1 cellular context compared by ENCODE assay signal in the genomic region with DNA sequence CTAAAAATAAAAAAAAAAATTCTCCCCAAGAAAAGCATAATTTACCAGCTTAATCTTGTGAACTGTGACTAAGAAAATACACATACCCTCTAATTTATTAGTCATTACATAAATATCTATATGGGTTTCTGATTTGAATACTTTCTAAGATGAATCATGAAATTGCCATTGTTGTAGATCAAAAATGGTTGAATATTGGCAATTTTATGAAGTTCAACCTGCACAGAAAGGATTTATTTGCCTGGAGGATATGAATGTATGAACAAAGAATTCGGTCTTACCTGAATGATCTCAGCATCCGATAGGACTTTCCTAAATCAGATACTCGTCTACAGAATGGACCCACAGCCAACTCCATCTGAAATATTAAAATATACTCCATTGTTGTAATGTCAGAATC.
TF ChIP-seq lines count a peak whose summit lies in the region.

No MANE protein-coding gene starts in this region.

TF ChIP-seq in SK-N-SH treated with all-trans-retinoic acid at 6 μM for 48 hours, 23 proteins besides CTCF, POLR2A, EP300 and RAD21 (continued from another document):
- TF ChIP-seq, protein P1, sequence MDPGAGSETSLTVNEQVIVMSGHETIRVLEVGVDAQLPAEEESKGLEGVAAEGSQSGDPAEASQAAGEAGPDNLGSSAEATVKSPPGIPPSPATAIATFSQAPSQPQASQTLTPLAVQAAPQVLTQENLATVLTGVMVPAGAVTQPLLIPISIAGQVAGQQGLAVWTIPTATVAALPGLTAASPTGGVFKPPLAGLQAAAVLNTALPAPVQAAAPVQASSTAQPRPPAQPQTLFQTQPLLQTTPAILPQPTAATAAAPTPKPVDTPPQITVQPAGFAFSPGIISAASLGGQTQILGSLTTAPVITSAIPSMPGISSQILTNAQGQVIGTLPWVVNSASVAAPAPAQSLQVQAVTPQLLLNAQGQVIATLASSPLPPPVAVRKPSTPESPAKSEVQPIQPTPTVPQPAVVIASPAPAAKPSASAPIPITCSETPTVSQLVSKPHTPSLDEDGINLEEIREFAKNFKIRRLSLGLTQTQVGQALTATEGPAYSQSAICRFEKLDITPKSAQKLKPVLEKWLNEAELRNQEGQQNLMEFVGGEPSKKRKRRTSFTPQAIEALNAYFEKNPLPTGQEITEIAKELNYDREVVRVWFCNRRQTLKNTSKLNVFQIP (CRISPR knock-in tag; IDR thresholded peaks at IDR 0.05; ENCODE audit: borderline replicate concordance, low read depth): no peak
- TF ChIP-seq ZNF8 (CRISPR knock-in tag; IDR thresholded peaks at IDR 0.05): no peak
- TF ChIP-seq, protein P2, sequence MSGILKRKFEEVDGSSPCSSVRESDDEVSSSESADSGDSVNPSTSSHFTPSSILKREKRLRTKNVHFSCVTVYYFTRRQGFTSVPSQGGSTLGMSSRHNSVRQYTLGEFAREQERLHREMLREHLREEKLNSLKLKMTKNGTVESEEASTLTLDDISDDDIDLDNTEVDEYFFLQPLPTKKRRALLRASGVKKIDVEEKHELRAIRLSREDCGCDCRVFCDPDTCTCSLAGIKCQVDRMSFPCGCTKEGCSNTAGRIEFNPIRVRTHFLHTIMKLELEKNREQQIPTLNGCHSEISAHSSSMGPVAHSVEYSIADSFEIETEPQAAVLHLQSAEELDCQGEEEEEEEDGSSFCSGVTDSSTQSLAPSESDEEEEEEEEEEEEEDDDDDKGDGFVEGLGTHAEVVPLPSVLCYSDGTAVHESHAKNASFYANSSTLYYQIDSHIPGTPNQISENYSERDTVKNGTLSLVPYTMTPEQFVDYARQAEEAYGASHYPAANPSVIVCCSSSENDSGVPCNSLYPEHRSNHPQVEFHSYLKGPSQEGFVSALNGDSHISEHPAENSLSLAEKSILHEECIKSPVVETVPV (CRISPR knock-in tag; IDR thresholded peaks at IDR 0.05): no peak
- TF ChIP-seq TCF4 (CRISPR knock-in tag; IDR thresholded peaks at IDR 0.05; ENCODE audit: borderline replicate concordance): no peak
- TF ChIP-seq ZC3H10 (CRISPR knock-in tag; IDR thresholded peaks at IDR 0.05): no peak
- no peak for TF ChIP-seq ZFP3 (CRISPR knock-in tag; IDR thresholded peaks at IDR 0.05)
- TF ChIP-seq RARB (CRISPR knock-in tag; IDR thresholded peaks at IDR 0.05): no peak
- TF ChIP-seq, protein P3, sequence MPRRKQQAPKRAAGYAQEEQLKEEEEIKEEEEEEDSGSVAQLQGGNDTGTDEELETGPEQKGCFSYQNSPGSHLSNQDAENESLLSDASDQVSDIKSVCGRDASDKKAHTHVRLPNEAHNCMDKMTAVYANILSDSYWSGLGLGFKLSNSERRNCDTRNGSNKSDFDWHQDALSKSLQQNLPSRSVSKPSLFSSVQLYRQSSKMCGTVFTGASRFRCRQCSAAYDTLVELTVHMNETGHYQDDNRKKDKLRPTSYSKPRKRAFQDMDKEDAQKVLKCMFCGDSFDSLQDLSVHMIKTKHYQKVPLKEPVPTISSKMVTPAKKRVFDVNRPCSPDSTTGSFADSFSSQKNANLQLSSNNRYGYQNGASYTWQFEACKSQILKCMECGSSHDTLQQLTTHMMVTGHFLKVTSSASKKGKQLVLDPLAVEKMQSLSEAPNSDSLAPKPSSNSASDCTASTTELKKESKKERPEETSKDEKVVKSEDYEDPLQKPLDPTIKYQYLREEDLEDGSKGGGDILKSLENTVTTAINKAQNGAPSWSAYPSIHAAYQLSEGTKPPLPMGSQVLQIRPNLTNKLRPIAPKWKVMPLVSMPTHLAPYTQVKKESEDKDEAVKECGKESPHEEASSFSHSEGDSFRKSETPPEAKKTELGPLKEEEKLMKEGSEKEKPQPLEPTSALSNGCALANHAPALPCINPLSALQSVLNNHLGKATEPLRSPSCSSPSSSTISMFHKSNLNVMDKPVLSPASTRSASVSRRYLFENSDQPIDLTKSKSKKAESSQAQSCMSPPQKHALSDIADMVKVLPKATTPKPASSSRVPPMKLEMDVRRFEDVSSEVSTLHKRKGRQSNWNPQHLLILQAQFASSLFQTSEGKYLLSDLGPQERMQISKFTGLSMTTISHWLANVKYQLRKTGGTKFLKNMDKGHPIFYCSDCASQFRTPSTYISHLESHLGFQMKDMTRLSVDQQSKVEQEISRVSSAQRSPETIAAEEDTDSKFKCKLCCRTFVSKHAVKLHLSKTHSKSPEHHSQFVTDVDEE (CRISPR knock-in tag; IDR thresholded peaks at IDR 0.05): no peak
- no peak for TF ChIP-seq CSDC2 (CRISPR knock-in tag; IDR thresholded peaks at IDR 0.05)
- TF ChIP-seq ZNF70 (CRISPR knock-in tag; IDR thresholded peaks at IDR 0.05): no peak
